In the genomic region with DNA sequence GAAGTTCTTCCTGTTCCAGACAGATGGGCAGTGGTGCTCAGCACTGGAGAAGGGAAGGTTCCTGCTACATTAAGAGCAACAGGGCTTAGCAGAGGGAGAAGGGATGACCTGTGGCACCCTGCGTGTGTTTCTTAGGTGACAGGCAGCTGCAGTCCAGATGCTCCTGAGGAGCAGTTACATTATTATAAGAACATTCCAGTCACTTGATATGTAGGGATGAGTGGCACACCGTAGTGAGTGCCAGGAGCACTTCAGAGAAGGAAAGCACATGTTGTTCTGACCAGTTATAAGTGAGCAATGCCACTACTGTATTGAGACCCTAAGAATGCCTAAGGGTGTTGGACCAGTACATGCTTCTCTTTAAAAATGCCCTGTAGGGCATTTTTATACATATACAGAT, we compare ENCODE assay signal across 26 cellular contexts. TPM values are rescaled to one million over a fixed set of nuclear protein-coding genes. Genes with fewer than 3 reads are reported as not detected.
DNase-seq lines count a peak whose midpoint lies in the region; ATAC-seq and TF ChIP-seq lines count a peak whose summit lies in the region.
"Had no signal": no experiment of that assay in that cellular context is flagged by ENCODE, and none has a peak within 500 bp of the region (broad histone marks: within the 10 kb centered on the region; RNA-seq: fewer than 3 reads in every experiment).

No MANE protein-coding gene starts in this region.

- intact Hi-C loops in gastrocnemius medialis (cut with DNase I; ENCODE audit: low total_unique reads) = no loop called here

- ATAC-seq in gastrocnemius medialis = peak; percentile 96 to 98
- ATAC-seq: naive thymus-derived CD8-positive, alpha-beta T cell; T-helper 17 cell had no signal

- TF ChIP-seq CTCF in cardiac muscle cell (IDR thresholded peaks at IDR 0.05; ENCODE audit: low read depth, low read length) = no peak
- no peak for TF ChIP-seq CTCF in gastrocnemius medialis (IDR thresholded peaks at IDR 0.05 in 4 of 5, conservative IDR thresholded peaks at IDR 0.05 in 1 of 5)

- H3K4me3 ChIP-seq in cardiac muscle cell (no peak overlapping the region), gastrocnemius medialis (no peak overlapping the region)
- H3K4me3 ChIP-seq: A549, prostate gland had no signal

- peaks cover 20% of the 10 kb centered on the region for H3K4me1 ChIP-seq in cardiac muscle cell (ENCODE audit: low read depth)
- peaks cover 9 to 13% of the 10 kb centered on the region in 2 donors for H3K4me1 ChIP-seq in gastrocnemius medialis
- H3K4me1 ChIP-seq: prostate gland had no signal

- peak overlapping the region; percentile 91 for H3K27ac ChIP-seq in cardiac muscle cell
- peak overlapping the region; percentile 4 to 55 (median 22) for H3K27ac ChIP-seq in gastrocnemius medialis
- H3K27ac ChIP-seq: A549, HL-60, prostate gland had no signal

- no peak for TF ChIP-seq POLR2A in gastrocnemius medialis (IDR thresholded peaks at IDR 0.05)

- in situ Hi-C loops in gastrocnemius medialis (cut with MboI; ENCODE audit: low sequenced_read_pairs in 4 of 4) = no loop called here

- H3K27me3 ChIP-seq in cardiac muscle cell (no peaks in the 10 kb centered on the region), gastrocnemius medialis (no peaks in the 10 kb centered on the region)

- DNase-seq in NCI-H2107 treated with DMSO at 0.1 percent for 48 hours (lab: John Stamatoyannopoulos, UW; ENCODE audit: unreplicated experiment) (peak; percentile 5), NCI-H2107 (lab: John Stamatoyannopoulos, UW) (no peak), NCI-H524 (lab: John Stamatoyannopoulos, UW) (peak; percentile 76 to 89), cardiac muscle cell (ENCODE audit: low read depth in 1 of 2, low spot score in 1 of 2) (no peak), gastrocnemius medialis (peak; percentile 62 to 67), A172 (ENCODE audit: low spot score) (no peak), CD1c-positive myeloid dendritic cell (ENCODE audit: extremely low spot score) (no peak)
- DNase-seq in activated CD4-positive, alpha-beta T cell treated with anti-CD3 and anti-CD28 coated beads for 4 hours = no peak
- DNase-seq: activated naive CD4-positive, alpha-beta T cell; anterior cingulate cortex; CD4-positive, CD25-positive, alpha-beta regulatory T cell; DND-41; effector memory CD4-positive, alpha-beta T cell; HFFc6; hippocampal formation; islet precursor cell; mesendoderm; MM.1S; naive thymus-derived CD8-positive, alpha-beta T cell; NCI-H510A; SHP77 treated with DMSO at 0.1 percent for 48 hours; stimulated activated CD4-positive, alpha-beta T cell treated with anti-CD3 and anti-CD28 coated beads, Interleukin-4, amount 100 ng/mL, for 24 hours; T-helper 17 cell had no signal

- no peaks in the 10 kb centered on the region for H3K9me3 ChIP-seq in cardiac muscle cell (ENCODE audit: low read depth)
- H3K9me3 ChIP-seq in gastrocnemius medialis = no peaks in the 10 kb centered on the region
- H3K9me3 ChIP-seq: A549, prostate gland had no signal

- peaks cover 14% of the 10 kb centered on the region for H3K36me3 ChIP-seq in cardiac muscle cell
- peaks cover 0 to 33% of the 10 kb centered on the region in 2 donors for H3K36me3 ChIP-seq in gastrocnemius medialis
- H3K36me3 ChIP-seq: prostate gland had no signal

RNA-seq across cellular contexts. Expression of gene MRC2, which starts 39.9 kb away (rescaled TPM):
- 76.0 and 136 TPM in 2 replicates for total RNA-seq in cardiac muscle cell
- polyA plus RNA-seq in cardiac muscle cell = 53.1 and 90.3 TPM in 2 replicates
- 10 to 100 TPM in 1 of 4 donors, 1 to 10 TPM in 3; 4.8 to 15.0 (median 5.5) TPM for total RNA-seq in gastrocnemius medialis
- 122 and 123 TPM in 2 replicates for total RNA-seq in A172 (2014; rRNA removed; shearing (Covaris generic))

Comparison
In these comparisons a context has a peak if more than half of its experiments do, and no peak if none do; other contexts are left out.
1. DNase-seq: peak in NCI-H2107 treated with DMSO at 0.1 percent for 48 hours (single experiment), NCI-H524 (2 of 2) and gastrocnemius medialis (2 of 2); none in NCI-H2107 (single experiment), cardiac muscle cell (0 of 2), A172 (single experiment), activated CD4-positive, alpha-beta T cell treated with anti-CD3 and anti-CD28 coated beads for 4 hours (0 of 2) and CD1c-positive myeloid dendritic cell (single experiment).